In the genomic region with DNA sequence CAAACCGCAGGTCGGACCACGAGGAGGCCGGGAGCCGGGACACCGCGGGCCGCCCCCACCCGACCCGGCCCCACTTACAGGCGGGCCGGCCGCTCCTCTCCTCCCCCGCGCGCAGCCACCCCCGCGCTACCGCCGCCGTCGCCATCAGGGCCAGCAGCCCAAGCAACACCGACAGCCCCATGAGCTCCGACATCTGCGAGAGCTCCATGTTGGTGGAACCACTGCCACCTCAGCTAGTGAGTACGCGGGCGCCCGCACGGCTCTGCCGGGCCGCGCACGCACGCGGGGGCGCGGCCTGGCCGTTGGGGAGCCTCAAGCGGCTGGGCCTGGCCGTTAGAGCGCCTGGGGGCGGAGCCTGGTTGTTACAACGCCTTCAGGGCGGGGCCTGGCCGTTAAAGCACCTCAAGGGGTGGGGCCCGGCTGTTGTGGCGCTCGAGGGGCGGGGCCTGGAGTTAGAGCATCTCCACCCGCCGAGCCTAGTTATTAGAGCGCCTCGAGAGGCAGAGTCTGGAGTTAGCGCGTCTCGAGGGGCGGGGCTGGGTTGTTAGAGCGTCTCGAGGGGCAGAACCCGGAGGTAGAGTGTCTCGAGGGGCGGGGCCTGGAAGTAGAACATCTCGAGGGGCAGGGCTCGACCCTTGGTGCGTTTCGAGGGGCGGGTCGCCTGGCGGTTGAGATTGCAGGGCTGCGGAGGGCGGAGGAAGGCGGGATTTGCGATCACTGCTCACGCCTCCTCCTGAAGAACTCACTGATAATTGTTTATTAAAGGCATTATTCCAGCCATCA, we compare ENCODE assay signal across 1 cellular context.
TF ChIP-seq lines count a peak whose summit lies in the region.

A gene with protein sequence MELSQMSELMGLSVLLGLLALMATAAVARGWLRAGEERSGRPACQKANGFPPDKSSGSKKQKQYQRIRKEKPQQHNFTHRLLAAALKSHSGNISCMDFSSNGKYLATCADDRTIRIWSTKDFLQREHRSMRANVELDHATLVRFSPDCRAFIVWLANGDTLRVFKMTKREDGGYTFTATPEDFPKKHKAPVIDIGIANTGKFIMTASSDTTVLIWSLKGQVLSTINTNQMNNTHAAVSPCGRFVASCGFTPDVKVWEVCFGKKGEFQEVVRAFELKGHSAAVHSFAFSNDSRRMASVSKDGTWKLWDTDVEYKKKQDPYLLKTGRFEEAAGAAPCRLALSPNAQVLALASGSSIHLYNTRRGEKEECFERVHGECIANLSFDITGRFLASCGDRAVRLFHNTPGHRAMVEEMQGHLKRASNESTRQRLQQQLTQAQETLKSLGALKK (minus strand): TSS at position 238 of the 783 bp plus-strand sequence. CDS start 30 bp downstream, at position 208.

TF ChIP-seq in K562, 482 proteins besides CTCF, POLR2A, EP300 and RAD21 (continued from another document and continues in another):
- TF ChIP-seq, protein P1, sequence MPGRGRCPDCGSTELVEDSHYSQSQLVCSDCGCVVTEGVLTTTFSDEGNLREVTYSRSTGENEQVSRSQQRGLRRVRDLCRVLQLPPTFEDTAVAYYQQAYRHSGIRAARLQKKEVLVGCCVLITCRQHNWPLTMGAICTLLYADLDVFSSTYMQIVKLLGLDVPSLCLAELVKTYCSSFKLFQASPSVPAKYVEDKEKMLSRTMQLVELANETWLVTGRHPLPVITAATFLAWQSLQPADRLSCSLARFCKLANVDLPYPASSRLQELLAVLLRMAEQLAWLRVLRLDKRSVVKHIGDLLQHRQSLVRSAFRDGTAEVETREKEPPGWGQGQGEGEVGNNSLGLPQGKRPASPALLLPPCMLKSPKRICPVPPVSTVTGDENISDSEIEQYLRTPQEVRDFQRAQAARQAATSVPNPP (IDR thresholded peaks at IDR 0.05; ENCODE audit: borderline replicate concordance, insufficient read depth, insufficient read length) = no peak
- no peak for TF ChIP-seq NUFIP1 (IDR thresholded peaks at IDR 0.05; ENCODE audit: partially characterized antibody)
- no peak for TF ChIP-seq ZNF444 (CRISPR knock-in tag; IDR thresholded peaks at IDR 0.05)
- peak; percentile 58 for TF ChIP-seq MYBL2 (IDR thresholded peaks at IDR 0.05; ENCODE audit: low read depth)
- no peak for TF ChIP-seq MYBL2 (CRISPR knock-in tag; IDR thresholded peaks at IDR 0.05; ENCODE audit: borderline replicate concordance)
- TF ChIP-seq, protein P2, sequence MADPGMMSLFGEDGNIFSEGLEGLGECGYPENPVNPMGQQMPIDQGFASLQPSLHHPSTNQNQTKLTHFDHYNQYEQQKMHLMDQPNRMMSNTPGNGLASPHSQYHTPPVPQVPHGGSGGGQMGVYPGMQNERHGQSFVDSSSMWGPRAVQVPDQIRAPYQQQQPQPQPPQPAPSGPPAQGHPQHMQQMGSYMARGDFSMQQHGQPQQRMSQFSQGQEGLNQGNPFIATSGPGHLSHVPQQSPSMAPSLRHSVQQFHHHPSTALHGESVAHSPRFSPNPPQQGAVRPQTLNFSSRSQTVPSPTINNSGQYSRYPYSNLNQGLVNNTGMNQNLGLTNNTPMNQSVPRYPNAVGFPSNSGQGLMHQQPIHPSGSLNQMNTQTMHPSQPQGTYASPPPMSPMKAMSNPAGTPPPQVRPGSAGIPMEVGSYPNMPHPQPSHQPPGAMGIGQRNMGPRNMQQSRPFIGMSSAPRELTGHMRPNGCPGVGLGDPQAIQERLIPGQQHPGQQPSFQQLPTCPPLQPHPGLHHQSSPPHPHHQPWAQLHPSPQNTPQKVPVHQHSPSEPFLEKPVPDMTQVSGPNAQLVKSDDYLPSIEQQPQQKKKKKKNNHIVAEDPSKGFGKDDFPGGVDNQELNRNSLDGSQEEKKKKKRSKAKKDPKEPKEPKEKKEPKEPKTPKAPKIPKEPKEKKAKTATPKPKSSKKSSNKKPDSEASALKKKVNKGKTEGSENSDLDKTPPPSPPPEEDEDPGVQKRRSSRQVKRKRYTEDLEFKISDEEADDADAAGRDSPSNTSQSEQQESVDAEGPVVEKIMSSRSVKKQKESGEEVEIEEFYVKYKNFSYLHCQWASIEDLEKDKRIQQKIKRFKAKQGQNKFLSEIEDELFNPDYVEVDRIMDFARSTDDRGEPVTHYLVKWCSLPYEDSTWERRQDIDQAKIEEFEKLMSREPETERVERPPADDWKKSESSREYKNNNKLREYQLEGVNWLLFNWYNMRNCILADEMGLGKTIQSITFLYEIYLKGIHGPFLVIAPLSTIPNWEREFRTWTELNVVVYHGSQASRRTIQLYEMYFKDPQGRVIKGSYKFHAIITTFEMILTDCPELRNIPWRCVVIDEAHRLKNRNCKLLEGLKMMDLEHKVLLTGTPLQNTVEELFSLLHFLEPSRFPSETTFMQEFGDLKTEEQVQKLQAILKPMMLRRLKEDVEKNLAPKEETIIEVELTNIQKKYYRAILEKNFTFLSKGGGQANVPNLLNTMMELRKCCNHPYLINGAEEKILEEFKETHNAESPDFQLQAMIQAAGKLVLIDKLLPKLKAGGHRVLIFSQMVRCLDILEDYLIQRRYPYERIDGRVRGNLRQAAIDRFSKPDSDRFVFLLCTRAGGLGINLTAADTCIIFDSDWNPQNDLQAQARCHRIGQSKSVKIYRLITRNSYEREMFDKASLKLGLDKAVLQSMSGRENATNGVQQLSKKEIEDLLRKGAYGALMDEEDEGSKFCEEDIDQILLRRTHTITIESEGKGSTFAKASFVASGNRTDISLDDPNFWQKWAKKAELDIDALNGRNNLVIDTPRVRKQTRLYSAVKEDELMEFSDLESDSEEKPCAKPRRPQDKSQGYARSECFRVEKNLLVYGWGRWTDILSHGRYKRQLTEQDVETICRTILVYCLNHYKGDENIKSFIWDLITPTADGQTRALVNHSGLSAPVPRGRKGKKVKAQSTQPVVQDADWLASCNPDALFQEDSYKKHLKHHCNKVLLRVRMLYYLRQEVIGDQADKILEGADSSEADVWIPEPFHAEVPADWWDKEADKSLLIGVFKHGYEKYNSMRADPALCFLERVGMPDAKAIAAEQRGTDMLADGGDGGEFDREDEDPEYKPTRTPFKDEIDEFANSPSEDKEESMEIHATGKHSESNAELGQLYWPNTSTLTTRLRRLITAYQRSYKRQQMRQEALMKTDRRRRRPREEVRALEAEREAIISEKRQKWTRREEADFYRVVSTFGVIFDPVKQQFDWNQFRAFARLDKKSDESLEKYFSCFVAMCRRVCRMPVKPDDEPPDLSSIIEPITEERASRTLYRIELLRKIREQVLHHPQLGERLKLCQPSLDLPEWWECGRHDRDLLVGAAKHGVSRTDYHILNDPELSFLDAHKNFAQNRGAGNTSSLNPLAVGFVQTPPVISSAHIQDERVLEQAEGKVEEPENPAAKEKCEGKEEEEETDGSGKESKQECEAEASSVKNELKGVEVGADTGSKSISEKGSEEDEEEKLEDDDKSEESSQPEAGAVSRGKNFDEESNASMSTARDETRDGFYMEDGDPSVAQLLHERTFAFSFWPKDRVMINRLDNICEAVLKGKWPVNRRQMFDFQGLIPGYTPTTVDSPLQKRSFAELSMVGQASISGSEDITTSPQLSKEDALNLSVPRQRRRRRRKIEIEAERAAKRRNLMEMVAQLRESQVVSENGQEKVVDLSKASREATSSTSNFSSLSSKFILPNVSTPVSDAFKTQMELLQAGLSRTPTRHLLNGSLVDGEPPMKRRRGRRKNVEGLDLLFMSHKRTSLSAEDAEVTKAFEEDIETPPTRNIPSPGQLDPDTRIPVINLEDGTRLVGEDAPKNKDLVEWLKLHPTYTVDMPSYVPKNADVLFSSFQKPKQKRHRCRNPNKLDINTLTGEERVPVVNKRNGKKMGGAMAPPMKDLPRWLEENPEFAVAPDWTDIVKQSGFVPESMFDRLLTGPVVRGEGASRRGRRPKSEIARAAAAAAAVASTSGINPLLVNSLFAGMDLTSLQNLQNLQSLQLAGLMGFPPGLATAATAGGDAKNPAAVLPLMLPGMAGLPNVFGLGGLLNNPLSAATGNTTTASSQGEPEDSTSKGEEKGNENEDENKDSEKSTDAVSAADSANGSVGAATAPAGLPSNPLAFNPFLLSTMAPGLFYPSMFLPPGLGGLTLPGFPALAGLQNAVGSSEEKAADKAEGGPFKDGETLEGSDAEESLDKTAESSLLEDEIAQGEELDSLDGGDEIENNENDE (IDR thresholded peaks at IDR 0.05; ENCODE audit: low read depth, low read length) = no peak
- TF ChIP-seq YBX1 (IDR thresholded peaks at IDR 0.05) = no peak
- no peak for TF ChIP-seq ZBTB34 (CRISPR knock-in tag; IDR thresholded peaks at IDR 0.05)
- TF ChIP-seq RFX5 (IDR thresholded peaks at IDR 0.05; ENCODE audit: low read depth, low read length) = no peak
- no peak; the same call in 1 of the 2 replicates for TF ChIP-seq ZNF740 (CRISPR knock-in tag; IDR thresholded peaks at IDR 0.05)
- no peak for TF ChIP-seq ZNF740 (tag; IDR thresholded peaks at IDR 0.05)
- peak; percentile 97 for TF ChIP-seq POLR2AphosphoS5 (IDR thresholded peaks at IDR 0.05; ENCODE audit: control insufficient read depth, insufficient read depth, low read depth, low read length)
- TF ChIP-seq ATF3 (IDR thresholded peaks at IDR 0.05) = no peak
- TF ChIP-seq ATF3 (CRISPR knock-in tag; conservative IDR thresholded peaks at IDR 0.05) = 0 out of 2 replicates have a peak, but pooled peaks have one; percentile 16
- no peak; the same call in 1 of the 2 replicates for TF ChIP-seq SMARCC2 (IDR thresholded peaks at IDR 0.05; ENCODE audit: low read depth)
- TF ChIP-seq MTA3 (IDR thresholded peaks at IDR 0.05; ENCODE audit: borderline replicate concordance) = peak; percentile 91
- TF ChIP-seq NKRF (IDR thresholded peaks at IDR 0.05; ENCODE audit: borderline replicate concordance) = no peak
- 0 out of 2 replicates have a peak, but pooled peaks have one; percentile 5 for TF ChIP-seq FOXJ2 (tag; IDR thresholded peaks at IDR 0.05)
- TF ChIP-seq ERF (CRISPR knock-in tag; IDR thresholded peaks at IDR 0.05) = peak; percentile 87; the same call in 1 of the 2 replicates
- peak; percentile 45; the same call in 1 of the 2 replicates for TF ChIP-seq GATAD2B (IDR thresholded peaks at IDR 0.05; ENCODE audit: borderline replicate concordance)
- TF ChIP-seq TGIF2 (CRISPR knock-in tag; IDR thresholded peaks at IDR 0.05) = 0 out of 2 replicates have a peak, but pooled peaks have one; percentile 48
- TF ChIP-seq SIN3B (IDR thresholded peaks at IDR 0.05; ENCODE audit: low read depth) = peak; percentile 69
- TF ChIP-seq, protein P3, sequence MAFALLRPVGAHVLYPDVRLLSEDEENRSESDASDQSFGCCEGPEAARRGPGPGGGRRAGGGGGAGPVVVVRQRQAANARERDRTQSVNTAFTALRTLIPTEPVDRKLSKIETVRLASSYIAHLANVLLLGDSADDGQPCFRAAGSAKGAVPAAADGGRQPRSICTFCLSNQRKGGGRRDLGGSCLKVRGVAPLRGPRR (CRISPR knock-in tag; IDR thresholded peaks at IDR 0.05) = no peak
- TF ChIP-seq ZBTB12 (CRISPR knock-in tag; IDR thresholded peaks at IDR 0.05) = no peak
- TF ChIP-seq VEZF1 (CRISPR knock-in tag; IDR thresholded peaks at IDR 0.05) = peak; percentile 80
- 0 out of 2 replicates have a peak, but pooled peaks have one; percentile 62 for TF ChIP-seq ZNF57 (CRISPR knock-in tag; IDR thresholded peaks at IDR 0.05)
- no peak for TF ChIP-seq TCF7L2 (IDR thresholded peaks at IDR 0.05; ENCODE audit: low read depth, low read length)
- TF ChIP-seq BACH1 (tag; IDR thresholded peaks at IDR 0.05) = no peak
